Comparison of ENCODE assay signal across 7 cellular contexts in genomic region chr7:152465118-152465387, GRCh38. TPM values are rescaled to one million over a fixed set of nuclear protein-coding genes. Genes with fewer than 3 reads are reported as not detected.
A peak's percentile ranks its signal among the peaks of the same experiment; 100 is the strongest.
DNase-seq lines count a peak whose midpoint lies in the region; ATAC-seq and TF ChIP-seq lines count a peak whose summit lies in the region.

No MANE protein-coding gene starts in this region.

- H3K27me3 Mint-ChIP-seq in HFFc6 (ENCODE audit: insufficient read depth): no peaks in the 10 kb centered on the region
- no peaks in the 10 kb centered on the region for H3K27me3 Mint-ChIP-seq in activated CD8-positive, alpha-beta T cell treated with anti-CD3 and anti-CD28 coated beads, Interleukin-2, amount 10 ng/mL, durations not matched to agents 7 days and 5 days (ENCODE audit: low read depth)
- no peaks in the 10 kb centered on the region for H3K27me3 Mint-ChIP-seq in stimulated activated naive CD8-positive, alpha-beta T cell treated with anti-CD3 and anti-CD28 coated beads, Interleukin-15, amount 100 ng/mL, for 72 hours

- peaks cover 6% of the 10 kb centered on the region for H3K4me1 ChIP-seq in iPS-15b (ENCODE audit: control insufficient read depth, insufficient read depth, low read length)

- peak overlapping the region; percentile 71 for H3K27ac Mint-ChIP-seq in HFFc6
- peak overlapping the region; percentile 91 for H3K27ac Mint-ChIP-seq in activated CD8-positive, alpha-beta T cell treated with anti-CD3 and anti-CD28 coated beads, Interleukin-2, amount 10 ng/mL, durations not matched to agents 7 days and 5 days
- peak overlapping the region; percentile 87 to 93 for H3K27ac Mint-ChIP-seq in stimulated activated naive CD8-positive, alpha-beta T cell treated with anti-CD3 and anti-CD28 coated beads, Interleukin-15, amount 100 ng/mL, for 72 hours

- H3K27me3 ChIP-seq in iPS-15b (ENCODE audit: control insufficient read depth, insufficient read depth, low read length): no peaks in the 10 kb centered on the region

- no peaks in the 10 kb centered on the region for H3K36me3 Mint-ChIP-seq in HFFc6 (ENCODE audit: low read depth)
- H3K36me3 Mint-ChIP-seq in activated CD8-positive, alpha-beta T cell treated with anti-CD3 and anti-CD28 coated beads, Interleukin-2, amount 10 ng/mL, durations not matched to agents 7 days and 5 days (ENCODE audit: low read depth): peaks cover 2% of the 10 kb centered on the region

- no peak for DNase-seq in HFFc6
- no peak for DNase-seq in activated CD8-positive, alpha-beta T cell treated with anti-CD3 and anti-CD28 coated beads, Interleukin-2, amount 10 ng/mL, durations not matched to agents 7 days and 5 days
- DNase-seq in stimulated activated naive CD8-positive, alpha-beta T cell treated with anti-CD3 and anti-CD28 coated beads, Interleukin-15, amount 100 ng/mL, for 72 hours: no peak
- no peak for DNase-seq in AML-193 (lab: John Stamatoyannopoulos, UW)
- DNase-seq in NCI-H1694 (lab: John Stamatoyannopoulos, UW): no peak

- H3K4me1 Mint-ChIP-seq in HFFc6 (ENCODE audit: low read depth): peaks cover 13% of the 10 kb centered on the region
- H3K4me1 Mint-ChIP-seq in activated CD8-positive, alpha-beta T cell treated with anti-CD3 and anti-CD28 coated beads, Interleukin-2, amount 10 ng/mL, durations not matched to agents 7 days and 5 days (ENCODE audit: low read depth): peaks cover 13% of the 10 kb centered on the region
- H3K4me1 Mint-ChIP-seq in stimulated activated naive CD8-positive, alpha-beta T cell treated with anti-CD3 and anti-CD28 coated beads, Interleukin-15, amount 100 ng/mL, for 72 hours: peaks cover 8% of the 10 kb centered on the region

- H3K9me3 Mint-ChIP-seq in HFFc6: no peaks in the 10 kb centered on the region
- no peaks in the 10 kb centered on the region for H3K9me3 Mint-ChIP-seq in activated CD8-positive, alpha-beta T cell treated with anti-CD3 and anti-CD28 coated beads, Interleukin-2, amount 10 ng/mL, durations not matched to agents 7 days and 5 days (ENCODE audit: insufficient read depth)
- H3K9me3 Mint-ChIP-seq in stimulated activated naive CD8-positive, alpha-beta T cell treated with anti-CD3 and anti-CD28 coated beads, Interleukin-15, amount 100 ng/mL, for 72 hours: peaks cover under 1 to 1% of the 10 kb centered on the region in 2 donors

- CTCF ChIA-PET in activated CD8-positive, alpha-beta T cell treated with anti-CD3 and anti-CD28 coated beads, Interleukin-2, amount 10 ng/mL, durations not matched to agents 7 days and 5 days (lab: Charles Lee): no interaction called here

- H3K36me3 ChIP-seq in iPS-15b (ENCODE audit: control insufficient read depth, insufficient read depth, low read length): no peaks in the 10 kb centered on the region

- peak overlapping the region; percentile 79 for H3K4me3 ChIP-seq in iPS-15b (ENCODE audit: low read depth, low read length)

- H3K9ac ChIP-seq in iPS-15b (ENCODE audit: low read depth, low read length): no peak overlapping the region

- POLR2A ChIA-PET in activated CD8-positive, alpha-beta T cell treated with anti-CD3 and anti-CD28 coated beads, Interleukin-2, amount 10 ng/mL, durations not matched to agents 7 days and 5 days (lab: Charles Lee): interaction anchor here (1.6 kb wide), 1 partner anchor 31 kb away, joined by 12 read pairs; no protein-coding TSS in a partner anchor

- peak overlapping the region; percentile 91 for H3K4me3 Mint-ChIP-seq in HFFc6
- H3K4me3 Mint-ChIP-seq in activated CD8-positive, alpha-beta T cell treated with anti-CD3 and anti-CD28 coated beads, Interleukin-2, amount 10 ng/mL, durations not matched to agents 7 days and 5 days: peak overlapping the region; percentile 87
- peak overlapping the region; percentile 92 to 94 for H3K4me3 Mint-ChIP-seq in stimulated activated naive CD8-positive, alpha-beta T cell treated with anti-CD3 and anti-CD28 coated beads, Interleukin-15, amount 100 ng/mL, for 72 hours

- ATAC-seq in activated CD8-positive, alpha-beta T cell treated with anti-CD3 and anti-CD28 coated beads, Interleukin-2, amount 10 ng/mL, durations not matched to agents 7 days and 5 days: no peak
- no peak for ATAC-seq in stimulated activated naive CD8-positive, alpha-beta T cell treated with anti-CD3 and anti-CD28 coated beads, Interleukin-15, amount 100 ng/mL, for 72 hours
- no peak for ATAC-seq in GM21717 (IDR thresholded peaks at IDR 0.05; ENCODE audit: unreplicated experiment)

- TF ChIP-seq CTCF in HFFc6 (IDR thresholded peaks at IDR 0.05): no peak

- H3K9me3 ChIP-seq in iPS-15b (ENCODE audit: control insufficient read depth, insufficient read depth, low read length): no peaks in the 10 kb centered on the region

RNA-seq across cellular contexts. Expression of gene KMT2C, which starts 29.2 kb away (rescaled TPM):
- total RNA-seq in HFFc6 (2021; fragmentation: NEBNext Ultra II Directional; extraction: Animal tissue kit (Norgen Biotek cat#: 25700)): 10 to 100 TPM; 23.5 to 30.8 (median 26.0) TPM
- 10 to 100 TPM; 67.1 to 74.0 TPM for total RNA-seq in activated CD8-positive, alpha-beta T cell treated with anti-CD3 and anti-CD28 coated beads, Interleukin-2, amount 10 ng/mL, durations not matched to agents 7 days and 5 days
